ENCODE assay signal across 9 cellular contexts in the genomic region with DNA sequence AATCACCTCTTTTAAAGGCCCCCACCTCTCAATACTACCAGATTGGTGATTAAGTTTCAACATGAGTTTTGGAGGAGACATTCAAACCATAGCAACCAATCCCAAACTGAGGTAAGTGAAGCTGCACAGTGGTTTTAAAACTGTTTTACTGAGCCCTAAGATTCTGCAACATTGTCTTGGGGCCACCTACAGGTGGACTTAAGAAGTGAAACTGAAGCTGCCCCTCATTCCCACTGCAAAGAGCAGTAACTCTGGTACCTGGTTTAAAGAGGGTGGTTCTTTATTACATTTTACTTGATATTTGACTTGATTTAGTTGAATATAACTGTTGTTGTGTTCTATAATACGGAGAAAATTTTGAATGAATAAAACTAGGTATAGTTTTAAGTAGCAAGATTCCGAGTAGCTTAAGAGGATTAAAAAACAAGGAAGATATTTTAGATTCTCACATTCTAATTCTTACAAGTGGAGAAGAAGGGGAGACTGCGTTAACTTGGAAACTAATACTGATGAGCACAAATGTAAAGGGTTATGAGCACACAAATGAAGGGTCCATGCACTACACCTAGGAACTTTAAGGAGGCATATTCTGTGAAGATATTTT. TPM values are rescaled to one million over a fixed set of nuclear protein-coding genes. Genes with fewer than 3 reads are reported as not detected.
DNase-seq lines count a peak whose midpoint lies in the region; TF ChIP-seq lines count a peak whose summit lies in the region.
"Had no signal": no experiment of that assay in that cellular context is flagged by ENCODE, and none has a peak within 500 bp of the region (broad histone marks: within the 10 kb centered on the region; RNA-seq: fewer than 3 reads in every experiment).

No MANE protein-coding gene starts in this region.

- H3K4me1 ChIP-seq in HAP-1 = no peaks in the 10 kb centered on the region
- H3K4me1 ChIP-seq in OCI-LY7 (ENCODE audit: insufficient read depth, low read length, poor library complexity, severe bottlenecking) = no peaks in the 10 kb centered on the region
- no peaks in the 10 kb centered on the region for H3K4me1 ChIP-seq in testis
- H3K4me1 ChIP-seq: BLaER1 had no signal

- H3K9me3 ChIP-seq in HAP-1 (no peaks in the 10 kb centered on the region), OCI-LY7 (ENCODE audit: low read length) (no peaks in the 10 kb centered on the region), testis (no peaks in the 10 kb centered on the region)
- H3K9me3 ChIP-seq: BLaER1 had no signal

- no peaks in the 10 kb centered on the region for H3K27me3 ChIP-seq in HAP-1 (ENCODE audit: low read depth)
- no peaks in the 10 kb centered on the region for H3K27me3 ChIP-seq in testis
- H3K27me3 ChIP-seq: BLaER1 had no signal

- POLR2A ChIA-PET in OCI-LY7 (lab: Charles Lee) = interaction anchor here (0.6 kb wide), 1 partner anchor 55 kb away, joined by 3 read pairs; no protein-coding TSS in a partner anchor

- H3K79me2 ChIP-seq in OCI-LY7 (ENCODE audit: insufficient read depth, low read depth, low read length) = no peaks in the 10 kb centered on the region

- H3K4me2 ChIP-seq in OCI-LY7 (ENCODE audit: low read length) = no peak overlapping the region
- H3K4me2 ChIP-seq: BLaER1 had no signal

- no peaks in the 10 kb centered on the region for H4K20me1 ChIP-seq in OCI-LY7 (ENCODE audit: insufficient read depth, low read length)
- H4K20me1 ChIP-seq: BLaER1 had no signal

- BruUV-seq in OCI-LY7 (replicated peaks; lab: Mats Ljungman, UMichigan) = no TSS peak

- no peaks in the 10 kb centered on the region for H3K9me2 ChIP-seq in OCI-LY7 (ENCODE audit: insufficient read depth, low read length)

- in situ Hi-C loops in HAP-1 (cut with MboI; ENCODE audit: low sequenced_read_pairs) = no loop called here

- H3K27ac ChIP-seq in OCI-LY7 (ENCODE audit: low read depth, low read length, poor library complexity, severe bottlenecking) (no peak overlapping the region), testis (no peak overlapping the region)
- H3K27ac ChIP-seq: BLaER1 had no signal

- TF ChIP-seq CTCF in OCI-LY7 (conservative IDR thresholded peaks at IDR 0.05; ENCODE audit: low read length) (peak; percentile 83), testis (IDR thresholded peaks at IDR 0.05) (peak; percentile 29 to 56 (median 45))

- WGBS in testis, 2 donors = 61 to 66% methylated on average over 3 of the region's 3 CpGs

- H3K36me3 ChIP-seq in HAP-1 (replicated peaks) (no peaks in the 10 kb centered on the region), OCI-LY7 (ENCODE audit: insufficient read depth, low read length) (no peaks in the 10 kb centered on the region), testis (ENCODE audit: low read depth, missing control alignments) (no peaks in the 10 kb centered on the region)
- H3K36me3 ChIP-seq: BLaER1 had no signal

- DNase-seq in DMS53 (lab: John Stamatoyannopoulos, UW) (peak; percentile 65), DMS53 treated with DMSO at 0.1 percent for 48 hours (lab: John Stamatoyannopoulos, UW; ENCODE audit: unreplicated experiment) (no peak), HAP-1 (ENCODE audit: low spot score in 2 of 2) (peak; percentile 38 to 51), OCI-LY7 (ENCODE audit: low spot score) (peak; percentile 44), fibroblast of the conjunctiva (ENCODE audit: low read depth) (peak; percentile 10), testis (peak; percentile 20), NCI-H526 treated with DMSO at 0.1 percent for 48 hours (lab: John Stamatoyannopoulos, UW) (no peak), foreskin melanocyte (no peak)

- H3K4me3 ChIP-seq in HAP-1 (no peak overlapping the region), OCI-LY7 (ENCODE audit: low read depth, low read length, poor library complexity, severe bottlenecking) (no peak overlapping the region), testis (no peak overlapping the region)
- H3K4me3 ChIP-seq: BLaER1 had no signal

- intact Hi-C loops in OCI-LY7 (cut with micrococcal nuclease; ENCODE audit: unreplicated experiment) (loop anchor here (10.0 kb wide), 1 partner anchor 464 kb away; no protein-coding TSS in a partner anchor), testis (cut with DNase I; ENCODE audit: low total_unique reads) (no loop called here)

- CTCF ChIA-PET in OCI-LY7 (lab: Charles Lee; ENCODE audit: unreplicated experiment) = interaction anchor here (0.6 to 0.9 kb wide), 2 partner anchors 539 to 899 kb away, joined by 3 read pairs; no protein-coding TSS in a partner anchor

- H2AFZ ChIP-seq in OCI-LY7 (ENCODE audit: low read length) = no peak overlapping the region

- TF ChIP-seq POLR2A in testis (IDR thresholded peaks at IDR 0.05) = no peak

RNA-seq across cellular contexts. Expression of gene SYT9, which starts 26.7 kb away (rescaled TPM):
- 0.19 and 0.31 TPM in 2 replicates for total RNA-seq in OCI-LY7 (2014; rRNA removed; shearing (Covaris generic))
- total RNA-seq in OCI-LY7 (2022) (0.11 TPM in 1 of 2 replicates, not detected in the other), testis (1 to 10 TPM; 2.7 to 3.1 TPM)
- polyA plus RNA-seq in testis (ENCODE audit: insufficient read depth, low read depth, low replicate concordance) = 4.1 TPM

Comparison
In these comparisons a context has a peak if more than half of its experiments do, and no peak if none do; other contexts are left out.
1. DNase-seq: peak in DMS53 (single experiment), HAP-1 (2 of 2), OCI-LY7 (single experiment), fibroblast of the conjunctiva (single experiment) and testis (single experiment); none in DMS53 treated with DMSO at 0.1 percent for 48 hours (single experiment), NCI-H526 treated with DMSO at 0.1 percent for 48 hours (single experiment) and foreskin melanocyte (single experiment).